30 cellular contexts compared by ENCODE assay signal in genomic region chr1:165315481-165315880, GRCh38. TPM values are rescaled to one million over a fixed set of nuclear protein-coding genes. Genes with fewer than 3 reads are reported as not detected.
"Had no signal": no experiment of that assay in that cellular context is flagged by ENCODE, and none has a peak within 500 bp of the region (broad histone marks: within the 10 kb centered on the region; RNA-seq: fewer than 3 reads in every experiment).

No MANE protein-coding gene starts in this region.

- H3K79me2 ChIP-seq: hepatocyte had no signal

- ATAC-seq: mucosa of descending colon; naive thymus-derived CD4-positive, alpha-beta T cell; right lobe of liver; stimulated activated naive B cell treated with anti-CD40 and anti-IgM and Interleukin-4, amounts not matched to agents 10 μg/mL and 1 μg/mL and 100 μg/mL, for 72 hours; stimulated activated naive CD8-positive, alpha-beta T cell treated with anti-CD3 and anti-CD28 coated beads, Interleukin-15, Interleukin-2, amounts not matched to agents 100 U/mL and 50 U/mL, for 24 hours; upper lobe of right lung had no signal

- H3K27ac ChIP-seq: hepatocyte, left ventricle myocardium inferior, neutrophil, ovary, right atrium auricular region, right lobe of liver, stomach, testis, thyroid gland, transverse colon, upper lobe of right lung had no signal

- H3K4me1 ChIP-seq: left ventricle myocardium inferior, right atrium auricular region, right lobe of liver, testis, thyroid gland, transverse colon, upper lobe of right lung had no signal

- H3K9me3 Mint-ChIP-seq: natural killer cell treated with Interleukin-12 subunit alpha and Interleukin-12 subunit beta and Interleukin-15 and Interleukin-18, amount 100 ng/mL, for 72 hours; neural crest cell had no signal

- H3K4me3 ChIP-seq: hepatocyte, left ventricle myocardium inferior, lung, mucosa of descending colon, ovary, right atrium auricular region, right lobe of liver, smooth muscle cell, stomach, testis, thyroid gland, transverse colon, upper lobe of right lung had no signal

- H3K9me3 ChIP-seq: mucosa of descending colon, neutrophil, ovary, right lobe of liver, testis, thyroid gland, transverse colon, upper lobe of right lung had no signal

- H3K4me2 ChIP-seq: hepatocyte, smooth muscle cell had no signal

- DNase-seq: islet precursor cell; left ventricle myocardium inferior; mesendoderm; midbrain; mucosa of descending colon; naive thymus-derived CD4-positive, alpha-beta T cell; occipital lobe; ovary; right lobe of liver; stimulated activated CD4-positive, alpha-beta T cell treated with anti-CD3 and anti-CD28 coated beads, Interleukin-2, amount 100 ng/mL, for 24 hours; stimulated activated CD4-positive, alpha-beta T cell treated with anti-CD3 and anti-CD28 coated beads, Interleukin-4, amount 100 ng/mL, for 1 hour; stimulated activated naive B cell treated with anti-CD40 and anti-IgM and Interleukin-4, amounts not matched to agents 10 μg/mL and 1 μg/mL and 100 μg/mL, for 72 hours; stimulated activated naive CD8-positive, alpha-beta T cell treated with anti-CD3 and anti-CD28 coated beads, Interleukin-15, Interleukin-2, amounts not matched to agents 100 U/mL and 50 U/mL, for 24 hours; stomach; testis; thyroid gland; transverse colon; upper lobe of right lung had no signal

- H3K4me3 Mint-ChIP-seq: naive thymus-derived CD4-positive, alpha-beta T cell; natural killer cell treated with Interleukin-12 subunit alpha and Interleukin-12 subunit beta and Interleukin-15 and Interleukin-18, amount 100 ng/mL, for 72 hours; neural crest cell; stimulated activated naive B cell treated with anti-CD40 and anti-IgM and Interleukin-4, amounts not matched to agents 10 μg/mL and 1 μg/mL and 100 μg/mL, for 72 hours had no signal

- H3K27me3 ChIP-seq: neutrophil, ovary, right atrium auricular region, right lobe of liver, testis, thyroid gland had no signal

- H2AFZ ChIP-seq: hepatocyte had no signal

- H3K36me3 Mint-ChIP-seq: naive thymus-derived CD4-positive, alpha-beta T cell; natural killer cell treated with Interleukin-12 subunit alpha and Interleukin-12 subunit beta and Interleukin-15 and Interleukin-18, amount 100 ng/mL, for 72 hours; stimulated activated naive B cell treated with anti-CD40 and anti-IgM and Interleukin-4, amounts not matched to agents 10 μg/mL and 1 μg/mL and 100 μg/mL, for 72 hours had no signal

- H3K4me1 Mint-ChIP-seq: stimulated activated naive B cell treated with anti-CD40 and anti-IgM and Interleukin-4, amounts not matched to agents 10 μg/mL and 1 μg/mL and 100 μg/mL, for 72 hours had no signal

- H3K36me3 ChIP-seq: left ventricle myocardium inferior, neutrophil, ovary, right atrium auricular region, right lobe of liver, stomach, thyroid gland, transverse colon, upper lobe of right lung had no signal

- H3K27ac Mint-ChIP-seq: naive thymus-derived CD4-positive, alpha-beta T cell; natural killer cell treated with Interleukin-12 subunit alpha and Interleukin-12 subunit beta and Interleukin-15 and Interleukin-18, amount 100 ng/mL, for 72 hours; progenitor cell of endocrine pancreas; stimulated activated naive B cell treated with anti-CD40 and anti-IgM and Interleukin-4, amounts not matched to agents 10 μg/mL and 1 μg/mL and 100 μg/mL, for 72 hours had no signal

RNA-seq across cellular contexts. Expression of gene LMX1A, which starts 41.0 kb away (rescaled TPM):
- total RNA-seq: hepatocyte; kidney epithelial cell; lung; myocyte; naive thymus-derived CD4-positive, alpha-beta T cell; natural killer cell treated with Interleukin-12 subunit alpha and Interleukin-12 subunit beta and Interleukin-15 and Interleukin-18, amount 100 ng/mL, for 72 hours; neural crest cell; occipital lobe; ovary; progenitor cell of endocrine pancreas; pulmonary artery endothelial cell; renal cortical epithelial cell; right atrium auricular region; smooth muscle cell; stomach; upper lobe of right lung had no signal
- polyA plus RNA-seq: hepatocyte; naive thymus-derived CD4-positive, alpha-beta T cell; smooth muscle cell; stomach had no signal
